ENCODE assay signal across 27 cellular contexts in genomic region chr3:97257942-97258341, GRCh38.
"Had no signal": no experiment of that assay in that cellular context is flagged by ENCODE, and none has a peak within 500 bp of the region (broad histone marks: within the 10 kb centered on the region; RNA-seq: fewer than 3 reads in every experiment).

No MANE protein-coding gene starts in this region.

- H3K4me1 ChIP-seq: lower lobe of right lung, pancreas, prostate gland, stomach, testis, thyroid gland, transverse colon, upper lobe of right lung had no signal

- ATAC-seq: left cardiac atrium; left lobe of liver; lower lobe of right lung; naive thymus-derived CD8-positive, alpha-beta T cell; pancreas; right cardiac atrium; sciatic nerve; stimulated activated naive B cell treated with anti-CD40 and anti-IgM and Interleukin-4, amounts not matched to agents 10 μg/mL and 1 μg/mL and 100 μg/mL, for 72 hours; stimulated activated naive CD8-positive, alpha-beta T cell treated with anti-CD3 and anti-CD28 coated beads, Interleukin-15, Interleukin-2, amounts not matched to agents 100 U/mL and 50 U/mL, for 24 hours; upper lobe of right lung had no signal

- DNase-seq: hippocampal formation; kidney glomerular epithelial cell; left cardiac atrium; lower lobe of right lung; mammary epithelial cell; mesenchymal stem cell; naive thymus-derived CD8-positive, alpha-beta T cell; nucleus accumbens; pancreas; posterior cingulate gyrus; retina; right cardiac atrium; stimulated activated CD4-positive, alpha-beta T cell treated with anti-CD3 and anti-CD28 coated beads, Interleukin-12 subunit alpha, Interleukin-12 subunit beta, amount 100 ng/mL, for 4 hours; stimulated activated CD4-positive, alpha-beta T cell treated with anti-CD3 and anti-CD28 coated beads, Interleukin-15, amount 100 ng/mL, for 24 hours; stimulated activated CD4-positive, alpha-beta T cell treated with anti-CD3 and anti-CD28 coated beads, Interleukin-2, amount 100 ng/mL, for 24 hours; stimulated activated CD4-positive, alpha-beta T cell treated with anti-CD3 and anti-CD28 coated beads, Interleukin-4, amount 100 ng/mL, for 1 hour; stimulated activated naive B cell treated with anti-CD40 and anti-IgM and Interleukin-4, amounts not matched to agents 10 μg/mL and 1 μg/mL and 100 μg/mL, for 72 hours; stimulated activated naive CD8-positive, alpha-beta T cell treated with anti-CD3 and anti-CD28 coated beads, Interleukin-15, Interleukin-2, amounts not matched to agents 100 U/mL and 50 U/mL, for 24 hours; stomach; testis; thyroid gland; transverse colon; upper lobe of right lung had no signal

- H3K36me3 ChIP-seq: lower lobe of right lung, pancreas, prostate gland, stomach, thyroid gland, transverse colon, upper lobe of right lung had no signal

- H3K27me3 ChIP-seq: pancreas, stomach, testis, thyroid gland, transverse colon, upper lobe of right lung had no signal

- H3K9me3 ChIP-seq: lower lobe of right lung, pancreas, prostate gland, stomach, testis, thyroid gland, transverse colon, upper lobe of right lung had no signal

- H3K4me3 ChIP-seq: lower lobe of right lung, pancreas, prostate gland, skin epidermis, stomach, testis, thyroid gland, transverse colon, upper lobe of right lung had no signal

- H3K27ac ChIP-seq: lower lobe of right lung, pancreas, prostate gland, skin epidermis, stomach, testis, thyroid gland, transverse colon, upper lobe of right lung had no signal
